ENCODE assay signal across 19 cellular contexts in the genomic region with DNA sequence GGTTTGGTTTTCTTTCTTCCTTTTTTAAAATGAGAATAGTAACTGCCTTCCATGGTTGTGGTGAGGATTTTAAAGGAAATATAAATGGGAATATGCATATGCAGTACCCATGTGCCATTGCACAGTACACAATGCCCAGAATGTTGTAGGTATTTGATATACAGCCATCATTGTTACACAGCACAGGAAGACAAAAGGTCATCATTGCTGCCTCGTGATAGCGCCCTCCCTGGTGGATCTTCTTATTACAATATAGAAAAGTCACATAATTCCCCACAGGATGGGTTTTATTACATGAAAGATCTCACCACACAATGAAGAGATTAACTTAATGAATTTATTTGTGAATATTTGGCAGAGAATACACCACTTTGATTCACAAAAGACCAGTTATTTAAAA.
DNase-seq lines count a peak whose midpoint lies in the region; ATAC-seq and TF ChIP-seq lines count a peak whose summit lies in the region.
"Had no signal": no experiment of that assay in that cellular context is flagged by ENCODE, and none has a peak within 500 bp of the region (broad histone marks: within the 10 kb centered on the region; RNA-seq: fewer than 3 reads in every experiment).

No MANE protein-coding gene starts in this region.

- no peak overlapping the region for H3K18ac ChIP-seq in neuronal stem cell (ENCODE audit: low read length)

- no peak overlapping the region for H2AK5ac ChIP-seq in neuronal stem cell (ENCODE audit: low read depth, low read length)

- DNase-seq in GM12865 (ENCODE audit: low read depth) (no peak), Karpas-422 (peak; percentile 53), cardiac fibroblast (ENCODE audit: low read depth in 2 of 2) (no peak), neural crest cell (ENCODE audit: low read depth, low spot score) (no peak), glomerular visceral epithelial cell (ENCODE audit: extremely low spot score) (no peak), GM23248 (no peak), neuronal stem cell (ENCODE audit: low spot score) (no peak)
- DNase-seq: body of pancreas; GF-D8; hippocampal formation; naive B cell; NCI-H2171 treated with DMSO at 0.1 percent for 48 hours; right cardiac atrium; stimulated activated CD4-positive, alpha-beta T cell treated with anti-CD3 and anti-CD28 coated beads, Interleukin-4, amount 100 ng/mL, for 4 hours; uterus had no signal

- no peaks in the 10 kb centered on the region for H3K36me3 ChIP-seq in Karpas-422 (ENCODE audit: insufficient read depth, low read length)
- H3K36me3 ChIP-seq in GM23248 (ENCODE audit: low read depth): no peaks in the 10 kb centered on the region
- no peaks in the 10 kb centered on the region for H3K36me3 ChIP-seq in neuronal stem cell (replicated peaks in 1 of 2; ENCODE audit: control insufficient read depth in 2 of 2, insufficient read depth in 2 of 2, low read length in 2 of 2)
- H3K36me3 ChIP-seq: uterus had no signal

- no peaks in the 10 kb centered on the region for H3K4me1 Mint-ChIP-seq in neural crest cell
- H3K4me1 Mint-ChIP-seq: naive B cell; stimulated activated effector memory CD8-positive, alpha-beta T cell treated with anti-CD3 and anti-CD28 coated beads, Interleukin-12 subunit alpha, Interleukin-12 subunit beta, amount 100 ng/mL, for 72 hours had no signal

- no peak overlapping the region for H2BK12ac ChIP-seq in neuronal stem cell (ENCODE audit: low read length)

- H4K20me1 ChIP-seq in Karpas-422 (ENCODE audit: insufficient read depth, low read depth, low read length): no peaks in the 10 kb centered on the region
- no peaks in the 10 kb centered on the region for H4K20me1 ChIP-seq in GM23248 (ENCODE audit: insufficient read depth)

- in situ Hi-C loops in GM23248 (cut with MboI): loop anchor here (25.0 kb wide), 1 partner anchor 724 kb away; the partner anchor contains the start of genes AVL9 and LSM5

- H3K79me2 ChIP-seq in Karpas-422 (ENCODE audit: low read length) (no peaks in the 10 kb centered on the region), GM23248 (ENCODE audit: insufficient read depth) (no peaks in the 10 kb centered on the region)

- no peak overlapping the region for H3K4me3 Mint-ChIP-seq in neural crest cell
- H3K4me3 Mint-ChIP-seq: naive B cell; stimulated activated effector memory CD8-positive, alpha-beta T cell treated with anti-CD3 and anti-CD28 coated beads, Interleukin-12 subunit alpha, Interleukin-12 subunit beta, amount 100 ng/mL, for 72 hours had no signal

- H3K4me2 ChIP-seq in Karpas-422 (ENCODE audit: low read depth, low read length, poor library complexity, severe bottlenecking): no peak overlapping the region
- H3K4me2 ChIP-seq in GM23248 (ENCODE audit: unreplicated experiment): no peak overlapping the region
- H3K4me2 ChIP-seq in neuronal stem cell (ENCODE audit: insufficient read depth, low read length, poor library complexity, severe bottlenecking): no peak overlapping the region

- H3K23ac ChIP-seq in neuronal stem cell (ENCODE audit: low read depth, low read length, poor library complexity): no peak overlapping the region

- H4K8ac ChIP-seq in neuronal stem cell (ENCODE audit: low read depth, low read length): no peak overlapping the region

- H3K4me1 ChIP-seq in Karpas-422 (ENCODE audit: low read length): no peaks in the 10 kb centered on the region
- 0 out of 2 replicates have a peak, but pooled peaks cover 6% of the 10 kb centered on the region for H3K4me1 ChIP-seq in GM23248 (ENCODE audit: insufficient read depth)
- peaks cover 0 to 3% of the 10 kb centered on the region in 2 donors for H3K4me1 ChIP-seq in neuronal stem cell (ENCODE audit: control insufficient read depth in 2 of 2, insufficient read depth in 1 of 2, low read depth in 1 of 2, low read length in 2 of 2)
- H3K4me1 ChIP-seq: body of pancreas, uterus had no signal

- H3K27ac ChIP-seq in Karpas-422 (ENCODE audit: low read length) (no peak overlapping the region), GM23248 (no peak overlapping the region), neuronal stem cell (replicated peaks; ENCODE audit: low read length) (no peak overlapping the region)
- H3K27ac ChIP-seq: body of pancreas, SK-N-MC, uterus had no signal

- no peak overlapping the region for H2BK120ac ChIP-seq in neuronal stem cell (ENCODE audit: low read depth, low read length)

- H3K4me3 ChIP-seq in GM12865 (ENCODE audit: low read depth, low read length) (no peak overlapping the region), Karpas-422 (ENCODE audit: low read length) (no peak overlapping the region), cardiac fibroblast (replicated peaks in 1 of 2; ENCODE audit: low read depth in 2 of 2, low read length in 2 of 2) (no peak overlapping the region), GM23248 (no peak overlapping the region), neuronal stem cell (ENCODE audit: low read length in 2 of 2) (no peak overlapping the region)
- H3K4me3 ChIP-seq: body of pancreas, SK-N-MC, uterus had no signal

- H3K9me3 ChIP-seq in Karpas-422 (ENCODE audit: low read length): no peaks in the 10 kb centered on the region
- no peaks in the 10 kb centered on the region for H3K9me3 ChIP-seq in GM23248 (ENCODE audit: low read depth)
- H3K9me3 ChIP-seq in neuronal stem cell (replicated peaks in 1 of 2; ENCODE audit: control insufficient read depth in 2 of 2, insufficient read depth in 1 of 2, low read depth in 1 of 2, low read length in 2 of 2): no peaks in the 10 kb centered on the region
- H3K9me3 ChIP-seq: body of pancreas, uterus had no signal

- TF ChIP-seq CTCF in GM12865 (IDR thresholded peaks at IDR 0.05; ENCODE audit: insufficient read depth, low read depth, low read length, missing control alignments): peak; percentile 18
- peak; percentile 30 for TF ChIP-seq CTCF in cardiac fibroblast (IDR thresholded peaks at IDR 0.05; ENCODE audit: low read depth, low read length)
- TF ChIP-seq CTCF in neural crest cell (conservative IDR thresholded peaks at IDR 0.05): peak; percentile 49

- WGBS in GM23248 (ENCODE audit: low coverage in 1 of 2, low lambda C conversion rate in 2 of 2, missing lambda C conversion rate in 2 of 2), 2 experiments: 1 to 9% methylated on average over 2 of the region's 2 CpGs
- no CpG with 5 or more reads among the region's 2 CpGs for WGBS in neuronal stem cell (ENCODE audit: extremely low coverage in 2 of 2, insufficient read length in 2 of 2, insufficient replicate concordance in 1 of 2), 2 donors

- no peaks in the 10 kb centered on the region for H3F3A ChIP-seq in GM23248 (ENCODE audit: insufficient read depth)

- ATAC-seq in HG03432 (IDR thresholded peaks at IDR 0.05; ENCODE audit: unreplicated experiment): no peak
- ATAC-seq: body of pancreas; left lobe of liver; right cardiac atrium; stimulated activated effector memory CD8-positive, alpha-beta T cell treated with anti-CD3 and anti-CD28 coated beads, Interleukin-12 subunit alpha, Interleukin-12 subunit beta, amount 100 ng/mL, for 72 hours had no signal

- H3K9ac ChIP-seq in Karpas-422 (ENCODE audit: low read length): no peak overlapping the region
- no peak overlapping the region for H3K9ac ChIP-seq in GM23248
- no peak overlapping the region for H3K9ac ChIP-seq in neuronal stem cell (ENCODE audit: low read depth, low read length, poor library complexity)

- no peak overlapping the region for H3K4ac ChIP-seq in neuronal stem cell (ENCODE audit: low read length)

- no peak overlapping the region for H3K14ac ChIP-seq in neuronal stem cell (ENCODE audit: low read length)

- no peaks in the 10 kb centered on the region for H3K9me3 Mint-ChIP-seq in neural crest cell

- no peak overlapping the region for H3K27ac Mint-ChIP-seq in neural crest cell (ENCODE audit: unreplicated experiment)
- H3K27ac Mint-ChIP-seq: naive B cell; stimulated activated effector memory CD8-positive, alpha-beta T cell treated with anti-CD3 and anti-CD28 coated beads, Interleukin-12 subunit alpha, Interleukin-12 subunit beta, amount 100 ng/mL, for 72 hours had no signal

- no peaks in the 10 kb centered on the region for H3K36me3 Mint-ChIP-seq in neural crest cell (ENCODE audit: low read depth)
- H3K36me3 Mint-ChIP-seq: naive B cell; stimulated activated effector memory CD8-positive, alpha-beta T cell treated with anti-CD3 and anti-CD28 coated beads, Interleukin-12 subunit alpha, Interleukin-12 subunit beta, amount 100 ng/mL, for 72 hours had no signal

- no peak overlapping the region for H2BK5ac ChIP-seq in neuronal stem cell (ENCODE audit: low read length)

- H3K9me2 ChIP-seq in Karpas-422 (replicated peaks; ENCODE audit: insufficient read depth, low read length) (no peaks in the 10 kb centered on the region), GM23248 (ENCODE audit: insufficient read depth) (no peaks in the 10 kb centered on the region)

- H2AFZ ChIP-seq in Karpas-422 (ENCODE audit: low read length) (no peak overlapping the region), GM23248 (no peak overlapping the region), neuronal stem cell (ENCODE audit: low read length) (no peak overlapping the region)

- no peak overlapping the region for H2BK15ac ChIP-seq in neuronal stem cell (ENCODE audit: low read length)

- peaks cover 5% of the 10 kb centered on the region for H3K27me3 Mint-ChIP-seq in neural crest cell (ENCODE audit: low read depth)

- H4K91ac ChIP-seq in neuronal stem cell (ENCODE audit: low read depth, low read length, poor library complexity): no peak overlapping the region

- H3K79me1 ChIP-seq in neuronal stem cell (ENCODE audit: low read depth, low read length): no peaks in the 10 kb centered on the region

- H3K27me3 ChIP-seq in Karpas-422 (ENCODE audit: low read length) (no peaks in the 10 kb centered on the region), GM23248 (replicated peaks; ENCODE audit: insufficient read depth) (no peaks in the 10 kb centered on the region), neuronal stem cell (ENCODE audit: control insufficient read depth in 3 of 3, insufficient read depth in 3 of 3, low read depth in 1 of 3, low read length in 3 of 3) (no peaks in the 10 kb centered on the region)
- H3K27me3 ChIP-seq: body of pancreas, uterus had no signal
